18 cellular contexts compared by ENCODE assay signal in the genomic region with DNA sequence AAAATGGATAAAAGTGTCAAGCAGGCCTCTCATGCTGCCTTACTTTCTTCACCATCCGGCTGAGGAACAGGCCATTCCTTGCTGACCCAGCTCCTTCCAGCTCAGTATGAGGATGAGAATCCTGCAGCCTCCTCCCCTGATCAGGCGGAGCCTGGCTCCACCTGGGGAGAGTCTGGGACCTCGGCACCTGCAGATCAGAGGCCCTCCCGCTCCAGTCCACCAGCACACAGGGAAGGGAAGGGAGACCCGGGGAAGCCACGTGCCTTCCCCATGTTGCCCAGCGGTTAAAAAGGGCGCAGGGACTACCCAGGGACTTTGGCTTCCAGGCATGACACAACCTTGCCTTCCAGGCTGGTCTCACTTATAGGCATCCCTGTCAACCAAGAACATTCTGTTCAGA.
DNase-seq lines count a peak whose midpoint lies in the region; ATAC-seq and TF ChIP-seq lines count a peak whose summit lies in the region.
"Had no signal": no experiment of that assay in that cellular context is flagged by ENCODE, and none has a peak within 500 bp of the region (broad histone marks: within the 10 kb centered on the region; RNA-seq: fewer than 3 reads in every experiment).

No MANE protein-coding gene starts in this region.

- CTCF ChIA-PET in activated naive CD4-positive, alpha-beta T cell treated with anti-CD3 and anti-CD28 coated beads for 36 hours (lab: Charles Lee): interaction anchor here (0.7 kb wide), 1 partner anchor 78 kb away, joined by 3 read pairs; no protein-coding TSS in a partner anchor
- CTCF ChIA-PET in activated CD4-positive, alpha-beta T cell treated with anti-CD3 and anti-CD28 coated beads, Interleukin-2, amount 10 ng/mL, durations not matched to agents 7 days and 5 days (lab: Charles Lee): no interaction called here

- H3K27me3 ChIP-seq in GM23338 (ENCODE audit: insufficient read depth) (no peaks in the 10 kb centered on the region), endodermal cell (ENCODE audit: control insufficient read depth, insufficient read depth, low read length, poor library complexity, severe bottlenecking) (peaks cover 53% of the 10 kb centered on the region), testis (no peaks in the 10 kb centered on the region)

- H2AFZ ChIP-seq in GM23338: no peak overlapping the region

- H3K27ac Mint-ChIP-seq in GM23338: no peak overlapping the region
- no peak overlapping the region for H3K27ac Mint-ChIP-seq in endodermal cell
- H3K27ac Mint-ChIP-seq in activated naive CD4-positive, alpha-beta T cell treated with anti-CD3 and anti-CD28 coated beads for 36 hours: no peak overlapping the region
- no peak overlapping the region for H3K27ac Mint-ChIP-seq in activated CD4-positive, alpha-beta T cell treated with anti-CD3 and anti-CD28 coated beads, Interleukin-2, amount 10 ng/mL, durations not matched to agents 7 days and 5 days
- H3K27ac Mint-ChIP-seq: CD4-positive, alpha-beta memory T cell had no signal

- DNase-seq in GM23338 (ENCODE audit: low spot score) (no peak), endodermal cell (peak; percentile 26), lower leg skin (ENCODE audit: low spot score in 2 of 2) (peak; percentile 8 to 64), testis (peak; percentile 1), NCI-H187 (lab: John Stamatoyannopoulos, UW) (no peak)
- DNase-seq in activated naive CD4-positive, alpha-beta T cell treated with anti-CD3 and anti-CD28 coated beads for 36 hours: no peak
- DNase-seq in activated CD4-positive, alpha-beta T cell treated with anti-CD3 and anti-CD28 coated beads, Interleukin-2, amount 10 ng/mL, durations not matched to agents 7 days and 5 days: no peak
- DNase-seq: BE2C; CD4-positive, alpha-beta memory T cell; COR-L47; DMS153; DMS79 treated with DMSO at 0.1 percent for 48 hours; GDM1 had no signal

- H3K9me3 ChIP-seq in endodermal cell (ENCODE audit: control insufficient read depth, low read length) (peaks cover 22% of the 10 kb centered on the region), testis (no peaks in the 10 kb centered on the region)
- H3K9me3 ChIP-seq: BE2C, HAP-1 had no signal

- 85 to 91% methylated on average over 4 to 8 of the region's 8 CpGs for WGBS in endodermal cell (ENCODE audit: insufficient coverage in 1 of 2, insufficient read length in 1 of 2), 2 experiments
- 82 to 92% methylated on average over 8 of the region's 8 CpGs for WGBS in lower leg skin, 2 donors
- 93 to 97% methylated on average over 8 of the region's 8 CpGs for WGBS in testis, 2 donors

- H3K36me3 Mint-ChIP-seq in GM23338 (ENCODE audit: low read depth) (peaks cover 14% of the 10 kb centered on the region), endodermal cell (ENCODE audit: low read depth) (no peaks in the 10 kb centered on the region)
- H3K36me3 Mint-ChIP-seq in activated naive CD4-positive, alpha-beta T cell treated with anti-CD3 and anti-CD28 coated beads for 36 hours (ENCODE audit: low read depth): peaks cover 2% of the 10 kb centered on the region
- no peaks in the 10 kb centered on the region for H3K36me3 Mint-ChIP-seq in activated CD4-positive, alpha-beta T cell treated with anti-CD3 and anti-CD28 coated beads, Interleukin-2, amount 10 ng/mL, durations not matched to agents 7 days and 5 days (ENCODE audit: low read depth)

- no peaks in the 10 kb centered on the region for H4K20me1 ChIP-seq in GM23338 (replicated peaks; ENCODE audit: insufficient read depth)

- H3F3A ChIP-seq in GM23338 (replicated peaks; ENCODE audit: low read depth): no peaks in the 10 kb centered on the region

- POLR2A ChIA-PET in activated CD4-positive, alpha-beta T cell treated with anti-CD3 and anti-CD28 coated beads, Interleukin-2, amount 10 ng/mL, durations not matched to agents 7 days and 5 days (lab: Charles Lee): no interaction called here

- H3K36me3 ChIP-seq in GM23338 (ENCODE audit: insufficient read depth) (no peaks in the 10 kb centered on the region), endodermal cell (ENCODE audit: control insufficient read depth, insufficient read depth, low read length) (no peaks in the 10 kb centered on the region), testis (ENCODE audit: low read depth, missing control alignments) (no peaks in the 10 kb centered on the region)
- H3K36me3 ChIP-seq: BE2C, HAP-1 had no signal

- no peak overlapping the region for H3K4me3 ChIP-seq in GM23338
- H3K4me3 ChIP-seq in endodermal cell (ENCODE audit: low read length): no peak overlapping the region
- no peak overlapping the region for H3K4me3 ChIP-seq in lower leg skin (ENCODE audit: low read depth, poor library complexity, severe bottlenecking)
- no peak overlapping the region for H3K4me3 ChIP-seq in testis
- H3K4me3 ChIP-seq: A549, HAP-1 had no signal

- H3K9me2 ChIP-seq in GM23338 (ENCODE audit: insufficient read depth): 0 out of 2 replicates have a peak, but pooled peaks cover 6% of the 10 kb centered on the region

- ATAC-seq in GM23338 (peak; percentile 41; the same call in 2 of the 3 replicates), GM19035 (IDR thresholded peaks at IDR 0.05; ENCODE audit: unreplicated experiment) (no peak)
- ATAC-seq: A549, HepG2 had no signal

- H3K27me3 Mint-ChIP-seq in GM23338 (ENCODE audit: insufficient read depth, low read depth, poor library complexity) (peaks cover 5% of the 10 kb centered on the region), endodermal cell (ENCODE audit: insufficient read depth) (peaks cover 53% of the 10 kb centered on the region)
- H3K27me3 Mint-ChIP-seq in activated naive CD4-positive, alpha-beta T cell treated with anti-CD3 and anti-CD28 coated beads for 36 hours (ENCODE audit: low read depth): peaks cover 22% of the 10 kb centered on the region
- peaks cover 27% of the 10 kb centered on the region for H3K27me3 Mint-ChIP-seq in activated CD4-positive, alpha-beta T cell treated with anti-CD3 and anti-CD28 coated beads, Interleukin-2, amount 10 ng/mL, durations not matched to agents 7 days and 5 days

- H3K4me1 Mint-ChIP-seq in GM23338 (no peaks in the 10 kb centered on the region), endodermal cell (peaks cover 8% of the 10 kb centered on the region)
- H3K4me1 Mint-ChIP-seq in activated naive CD4-positive, alpha-beta T cell treated with anti-CD3 and anti-CD28 coated beads for 36 hours (ENCODE audit: low read depth): no peaks in the 10 kb centered on the region
- H3K4me1 Mint-ChIP-seq in activated CD4-positive, alpha-beta T cell treated with anti-CD3 and anti-CD28 coated beads, Interleukin-2, amount 10 ng/mL, durations not matched to agents 7 days and 5 days: no peaks in the 10 kb centered on the region

- H3K4me1 ChIP-seq in GM23338 (ENCODE audit: insufficient read depth): no peaks in the 10 kb centered on the region
- H3K4me1 ChIP-seq in endodermal cell (ENCODE audit: control insufficient read depth, insufficient read depth, low read length): no peaks in the 10 kb centered on the region
- H3K4me1 ChIP-seq in testis: no peaks in the 10 kb centered on the region
- H3K4me1 ChIP-seq: A549, BE2C, HAP-1 had no signal

- H3K27ac ChIP-seq in GM23338 (ENCODE audit: low read depth) (no peak overlapping the region), endodermal cell (ENCODE audit: low read depth, low read length) (no peak overlapping the region), testis (no peak overlapping the region)
- H3K27ac ChIP-seq: A549, C4-2B had no signal

- no peaks in the 10 kb centered on the region for H3K79me2 ChIP-seq in GM23338 (replicated peaks; ENCODE audit: insufficient read depth)

- TF ChIP-seq CTCF in GM23338 (conservative IDR thresholded peaks at IDR 0.05; ENCODE audit: low read depth in 2 of 2) (no peak), endodermal cell (conservative IDR thresholded peaks at IDR 0.05) (no peak), lower leg skin (IDR thresholded peaks at IDR 0.05) (no peak), testis (IDR thresholded peaks at IDR 0.05) (no peak)

- H3K9ac ChIP-seq in endodermal cell (ENCODE audit: extremely low read depth, low read length, poor library complexity, severe bottlenecking): no peak overlapping the region

- intact Hi-C loops in lower leg skin (cut with DNase I; ENCODE audit: low total_unique reads): no loop called here
- intact Hi-C loops in testis (cut with DNase I; ENCODE audit: low total_unique reads): no loop called here
- intact Hi-C loops in activated naive CD4-positive, alpha-beta T cell treated with anti-CD3 and anti-CD28 coated beads for 36 hours (cut with micrococcal nuclease): no loop called here

- peaks cover 49% of the 10 kb centered on the region for H3K9me3 Mint-ChIP-seq in GM23338
- H3K9me3 Mint-ChIP-seq in endodermal cell: peaks cover 30% of the 10 kb centered on the region
- H3K9me3 Mint-ChIP-seq in activated naive CD4-positive, alpha-beta T cell treated with anti-CD3 and anti-CD28 coated beads for 36 hours: peaks cover 16% of the 10 kb centered on the region
- peaks cover 14% of the 10 kb centered on the region for H3K9me3 Mint-ChIP-seq in activated CD4-positive, alpha-beta T cell treated with anti-CD3 and anti-CD28 coated beads, Interleukin-2, amount 10 ng/mL, durations not matched to agents 7 days and 5 days

- TF ChIP-seq POLR2A in lower leg skin (IDR thresholded peaks at IDR 0.05): no peak
- TF ChIP-seq POLR2A in testis (IDR thresholded peaks at IDR 0.05): no peak

- H3K4me2 ChIP-seq in GM23338: no peak overlapping the region
- H3K4me2 ChIP-seq: A549 had no signal

- H3K4me3 Mint-ChIP-seq in GM23338: no peak overlapping the region
- no peak overlapping the region for H3K4me3 Mint-ChIP-seq in endodermal cell
- H3K4me3 Mint-ChIP-seq in activated naive CD4-positive, alpha-beta T cell treated with anti-CD3 and anti-CD28 coated beads for 36 hours: no peak overlapping the region
- H3K4me3 Mint-ChIP-seq in activated CD4-positive, alpha-beta T cell treated with anti-CD3 and anti-CD28 coated beads, Interleukin-2, amount 10 ng/mL, durations not matched to agents 7 days and 5 days: no peak overlapping the region
- H3K4me3 Mint-ChIP-seq: CD4-positive, alpha-beta memory T cell had no signal

TF ChIP-seq in GM23338, 12 proteins besides CTCF, POLR2A, EP300 and RAD21 (continues in another document):
- TF ChIP-seq JUNB (IDR thresholded peaks at IDR 0.05; ENCODE audit: unreplicated experiment) (no peak), NANOG (IDR thresholded peaks at IDR 0.05; ENCODE audit: borderline replicate concordance) (no peak), ZNF114 (CRISPR knock-in tag; IDR thresholded peaks at IDR 0.05) (no peak), ZNF331 (CRISPR knock-in tag; IDR thresholded peaks at IDR 0.05; ENCODE audit: low read depth) (no peak)
- TF ChIP-seq, protein P1, sequence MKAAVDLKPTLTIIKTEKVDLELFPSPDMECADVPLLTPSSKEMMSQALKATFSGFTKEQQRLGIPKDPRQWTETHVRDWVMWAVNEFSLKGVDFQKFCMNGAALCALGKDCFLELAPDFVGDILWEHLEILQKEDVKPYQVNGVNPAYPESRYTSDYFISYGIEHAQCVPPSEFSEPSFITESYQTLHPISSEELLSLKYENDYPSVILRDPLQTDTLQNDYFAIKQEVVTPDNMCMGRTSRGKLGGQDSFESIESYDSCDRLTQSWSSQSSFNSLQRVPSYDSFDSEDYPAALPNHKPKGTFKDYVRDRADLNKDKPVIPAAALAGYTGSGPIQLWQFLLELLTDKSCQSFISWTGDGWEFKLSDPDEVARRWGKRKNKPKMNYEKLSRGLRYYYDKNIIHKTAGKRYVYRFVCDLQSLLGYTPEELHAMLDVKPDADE (IDR thresholded peaks at IDR 0.05): no peak

Comparison
In these comparisons a context has a peak if more than half of its experiments do, and no peak if none do; other contexts are left out.
1. DNase-seq: peak in endodermal cell (single experiment), lower leg skin (2 of 2) and testis (single experiment); none in GM23338 (single experiment), activated naive CD4-positive, alpha-beta T cell treated with anti-CD3 and anti-CD28 coated beads for 36 hours (single experiment), activated CD4-positive, alpha-beta T cell treated with anti-CD3 and anti-CD28 coated beads, Interleukin-2, amount 10 ng/mL, durations not matched to agents 7 days and 5 days (single experiment) and NCI-H187 (0 of 2).